8 cellular contexts compared by ENCODE assay signal in genomic region chr20:38790210-38791053, GRCh38. TPM values are rescaled to one million over a fixed set of nuclear protein-coding genes. Genes with fewer than 3 reads are reported as not detected.
DNase-seq lines count a peak whose midpoint lies in the region; ATAC-seq and TF ChIP-seq lines count a peak whose summit lies in the region.

No MANE protein-coding gene starts in this region.

- H3K36me3 ChIP-seq in CD8-positive, alpha-beta memory T cell (ENCODE audit: insufficient read depth, low read length), result no peaks in the 10 kb centered on the region
- H3K36me3 ChIP-seq in lower lobe of right lung, result no peaks in the 10 kb centered on the region

- intact Hi-C loops in MCF 10A (cut with micrococcal nuclease) (no loop called here), lower lobe of right lung (cut with DNase I) (no loop called here)

- H3K27ac ChIP-seq in CD8-positive, alpha-beta memory T cell (ENCODE audit: low read depth, low read length), result no peak overlapping the region
- no peak overlapping the region for H3K27ac ChIP-seq in lower lobe of right lung

- POLR2A ChIA-PET in CD8-positive, alpha-beta memory T cell (lab: Charles Lee), result interaction anchor here (0.6 to 1.3 kb wide), 2 partner anchors 15 to 328 kb away, joined by 3 to 6 read pairs; partner anchors contain the start of gene PPP1R16B
- POLR2A ChIA-PET in MCF 10A (lab: Yijun Ruan, JAX), result interaction anchor here (0.6 to 2.1 kb wide), 8 partner anchors 10 to 88 kb away, joined by 3 to 5 read pairs (median 3); no protein-coding TSS in a partner anchor

- peaks cover 0 to 2% (median 0%) of the 10 kb centered on the region in 5 donors for H3K9me3 Mint-ChIP-seq in CD8-positive, alpha-beta memory T cell
- no peaks in the 10 kb centered on the region for H3K9me3 Mint-ChIP-seq in MCF 10A (ENCODE audit: unreplicated experiment)

- TF ChIP-seq CTCF in MCF 10A (IDR thresholded peaks at IDR 0.05; ENCODE audit: unreplicated experiment), result no peak
- TF ChIP-seq CTCF in lower lobe of right lung (IDR thresholded peaks at IDR 0.05), result peak; percentile 84

- no peak overlapping the region for H3K4me3 ChIP-seq in CD8-positive, alpha-beta memory T cell (ENCODE audit: low read length)
- H3K4me3 ChIP-seq in lower lobe of right lung, result no peak overlapping the region

- H3K4me1 Mint-ChIP-seq in CD8-positive, alpha-beta memory T cell, result peaks cover 10 to 18% (median 11%) of the 10 kb centered on the region in 3 donors
- H3K4me1 Mint-ChIP-seq in MCF 10A (ENCODE audit: insufficient read depth, unreplicated experiment), result peaks cover 6% of the 10 kb centered on the region

- no peaks in the 10 kb centered on the region for H3K27me3 ChIP-seq in CD8-positive, alpha-beta memory T cell (ENCODE audit: insufficient read depth, low read length, poor library complexity, severe bottlenecking)
- H3K27me3 ChIP-seq in lower lobe of right lung (ENCODE audit: low read depth), result no peaks in the 10 kb centered on the region

- H3K9me3 ChIP-seq in CD8-positive, alpha-beta memory T cell (ENCODE audit: low read length), result no peaks in the 10 kb centered on the region
- no peaks in the 10 kb centered on the region for H3K9me3 ChIP-seq in lower lobe of right lung

- H3K27me3 Mint-ChIP-seq in CD8-positive, alpha-beta memory T cell, result peaks cover 0 to 2% of the 10 kb centered on the region in 2 donors
- no peaks in the 10 kb centered on the region for H3K27me3 Mint-ChIP-seq in MCF 10A (ENCODE audit: insufficient read depth, unreplicated experiment)

- peak in 1 of 2 donors; percentile 67 for ATAC-seq in lower lobe of right lung
- ATAC-seq in HG03521 (IDR thresholded peaks at IDR 0.05; ENCODE audit: unreplicated experiment), result no peak

- peak; percentile 24 to 69 (median 37) for DNase-seq in CD8-positive, alpha-beta memory T cell
- peak; percentile 32 for DNase-seq in HK-2 (ENCODE audit: unreplicated experiment)
- DNase-seq in OCI-M1 (lab: John Stamatoyannopoulos, UW), result peak; percentile 83
- DNase-seq in MCF 10A (ENCODE audit: unreplicated experiment), result peak; percentile 47
- DNase-seq in lower lobe of right lung, result no peak
- DNase-seq in NCI-H69 (lab: John Stamatoyannopoulos, UW), result no peak
- DNase-seq in LoVo (ENCODE audit: low spot score), result no peak

- peak overlapping the region in 4 of 8 donors; percentile 62 to 95 (median 82) for H3K27ac Mint-ChIP-seq in CD8-positive, alpha-beta memory T cell
- peak overlapping the region; percentile 76 for H3K27ac Mint-ChIP-seq in MCF 10A (ENCODE audit: low read depth, unreplicated experiment)

- peaks cover 5% of the 10 kb centered on the region for H3K4me1 ChIP-seq in CD8-positive, alpha-beta memory T cell (ENCODE audit: insufficient read depth, low read length)
- no peaks in the 10 kb centered on the region for H3K4me1 ChIP-seq in lower lobe of right lung

- BruUV-seq in MCF 10A (replicated peaks; lab: Mats Ljungman, UMichigan), result no TSS peak

- CTCF ChIA-PET in CD8-positive, alpha-beta memory T cell (lab: Charles Lee), result interaction anchor here (0.7 to 6.4 kb wide), 27 partner anchors 9 to 171 kb away, joined by 3 to 48 read pairs (median 4); partner anchors contain the start of genes DHX35 and PPP1R16B
- CTCF ChIA-PET in MCF 10A (lab: Yijun Ruan, JAX), result interaction anchor here (0.5 to 2.8 kb wide), 22 partner anchors 8 to 592 kb away, joined by 3 to 12 read pairs (median 3); no protein-coding TSS in a partner anchor

- H3K4me3 Mint-ChIP-seq in CD8-positive, alpha-beta memory T cell, result peak overlapping the region in 4 of 7 donors; percentile 44 to 77 (median 62)
- H3K4me3 Mint-ChIP-seq in MCF 10A (ENCODE audit: unreplicated experiment), result no peak overlapping the region

- no peaks in the 10 kb centered on the region for H3K36me3 Mint-ChIP-seq in CD8-positive, alpha-beta memory T cell
- H3K36me3 Mint-ChIP-seq in MCF 10A (ENCODE audit: insufficient read depth, unreplicated experiment), result peaks cover 7% of the 10 kb centered on the region

RNA-seq across cellular contexts. Expression of gene PPP1R16B, which starts 15.1 kb away (rescaled TPM):
- total RNA-seq in CD8-positive, alpha-beta memory T cell, result 100 to 1,000 TPM; 167 to 171 TPM
- polyA plus RNA-seq in CD8-positive, alpha-beta memory T cell, result 40.2 TPM
- not detected in 2 replicates for total RNA-seq in MCF 10A (2022)
- total RNA-seq in lower lobe of right lung, result 13.0 TPM

RNA-seq across cellular contexts. Expression of gene ACTR5, which starts 42.2 kb away (rescaled TPM):
- total RNA-seq in CD8-positive, alpha-beta memory T cell, result 10 to 100 TPM; 12.2 to 12.6 TPM
- 9.5 TPM for polyA plus RNA-seq in CD8-positive, alpha-beta memory T cell
- 6.0 and 6.9 TPM in 2 replicates for total RNA-seq in MCF 10A (2022)
- 6.0 TPM for total RNA-seq in lower lobe of right lung

Comparison
In these comparisons a context has a peak if more than half of its experiments do, and no peak if none do; other contexts are left out.
1. DNase-seq: peak in CD8-positive, alpha-beta memory T cell (5 of 5), HK-2 (single experiment), OCI-M1 (single experiment) and MCF 10A (single experiment); none in lower lobe of right lung (single experiment), NCI-H69 (single experiment) and LoVo (single experiment).
2. RNA of gene PPP1R16B, which starts 15.1 kb away (total RNA-seq): 167 to 171 TPM in CD8-positive, alpha-beta memory T cell and 13.0 TPM in lower lobe of right lung (single experiment); not detected in MCF 10A; every median in the first group is over 10 times any median in the second.